8 cellular contexts compared by ENCODE assay signal in the genomic region with DNA sequence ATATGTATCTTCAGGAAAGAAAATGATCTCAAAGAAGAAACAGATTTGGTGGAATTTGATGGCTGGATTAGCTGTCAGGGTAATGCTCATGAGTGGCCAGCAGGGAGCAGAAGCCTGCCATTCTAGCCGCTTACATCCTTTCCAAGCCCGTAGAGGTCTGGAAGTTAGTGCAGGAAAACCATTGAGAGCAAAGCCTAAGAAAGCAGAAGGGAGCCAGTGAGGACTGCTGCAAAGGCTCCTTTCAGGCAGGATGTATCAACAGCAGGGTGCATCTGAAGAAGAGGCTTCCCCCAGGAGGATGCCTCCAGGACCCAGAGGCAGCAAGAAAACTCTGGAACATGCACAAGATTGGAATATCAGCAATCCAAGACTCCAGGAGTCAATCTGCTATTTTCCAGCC. TPM values are rescaled to one million over a fixed set of nuclear protein-coding genes. Genes with fewer than 3 reads are reported as not detected.
DNase-seq lines count a peak whose midpoint lies in the region; ATAC-seq and TF ChIP-seq lines count a peak whose summit lies in the region.

No MANE protein-coding gene starts in this region.

- peak; percentile 96 for TF ChIP-seq CTCF in parathyroid adenoma (IDR thresholded peaks at IDR 0.05)

- no peak overlapping the region for H3K4me2 ChIP-seq in parathyroid adenoma (ENCODE audit: low read length)

- H3K9me3 Mint-ChIP-seq in activated naive CD8-positive, alpha-beta T cell treated with anti-CD3 and anti-CD28 coated beads, Interleukin-2, amount 10 ng/mL, durations not matched to agents 7 days and 5 days: no peaks in the 10 kb centered on the region

- H2AFZ ChIP-seq in parathyroid adenoma: peak overlapping the region; percentile 38

- H3K9me3 ChIP-seq in parathyroid adenoma (ENCODE audit: control insufficient read depth, low read length): no peaks in the 10 kb centered on the region

- POLR2A ChIA-PET in activated naive CD8-positive, alpha-beta T cell treated with anti-CD3 and anti-CD28 coated beads, Interleukin-2, amount 10 ng/mL, durations not matched to agents 7 days and 5 days (lab: Charles Lee): interaction anchor here (1.0 to 2.9 kb wide), 6 partner anchors 17 to 240 kb away, joined by 3 to 28 read pairs (median 6); partner anchors contain the start of genes LBH and YPEL5

- no peak overlapping the region for H3K9ac ChIP-seq in parathyroid adenoma

- no peaks in the 10 kb centered on the region for H3K27me3 ChIP-seq in parathyroid adenoma (ENCODE audit: control insufficient read depth, insufficient read depth, low read length)

- H3K4me1 ChIP-seq in parathyroid adenoma: no peaks in the 10 kb centered on the region

- H3K27ac Mint-ChIP-seq in activated naive CD8-positive, alpha-beta T cell treated with anti-CD3 and anti-CD28 coated beads, Interleukin-2, amount 10 ng/mL, durations not matched to agents 7 days and 5 days: no peak overlapping the region

- no peaks in the 10 kb centered on the region for H3K36me3 Mint-ChIP-seq in activated naive CD8-positive, alpha-beta T cell treated with anti-CD3 and anti-CD28 coated beads, Interleukin-2, amount 10 ng/mL, durations not matched to agents 7 days and 5 days

- intact Hi-C loops in head of caudate nucleus (cut with DNase I): loop anchor here (2.0 kb wide), 1 partner anchor 494 kb away; no protein-coding TSS in a partner anchor

- H3K27me3 Mint-ChIP-seq in activated naive CD8-positive, alpha-beta T cell treated with anti-CD3 and anti-CD28 coated beads, Interleukin-2, amount 10 ng/mL, durations not matched to agents 7 days and 5 days: peaks cover 2% of the 10 kb centered on the region

- ATAC-seq in HG03460 (IDR thresholded peaks at IDR 0.05; ENCODE audit: unreplicated experiment): peak; percentile 54
- peak; percentile 31 for ATAC-seq in activated naive CD8-positive, alpha-beta T cell treated with anti-CD3 and anti-CD28 coated beads, Interleukin-2, amount 10 ng/mL, durations not matched to agents 7 days and 5 days (ENCODE audit: low read depth)
- no peak for ATAC-seq in GM21360 (IDR thresholded peaks at IDR 0.05; ENCODE audit: unreplicated experiment)

- H3K4me3 Mint-ChIP-seq in activated naive CD8-positive, alpha-beta T cell treated with anti-CD3 and anti-CD28 coated beads, Interleukin-2, amount 10 ng/mL, durations not matched to agents 7 days and 5 days: peak overlapping the region; percentile 12

- H3K36me3 ChIP-seq in parathyroid adenoma (ENCODE audit: control insufficient read depth, insufficient read depth, low read length): no peaks in the 10 kb centered on the region

- H3K27ac ChIP-seq in parathyroid adenoma: no peak overlapping the region

- peaks cover 15% of the 10 kb centered on the region for H3K4me1 Mint-ChIP-seq in activated naive CD8-positive, alpha-beta T cell treated with anti-CD3 and anti-CD28 coated beads, Interleukin-2, amount 10 ng/mL, durations not matched to agents 7 days and 5 days

- DNase-seq in DMS53 (lab: John Stamatoyannopoulos, UW) (peak; percentile 81), NOMO-1 treated with dmso at 0.1 percent for 144 hours (lab: John Stamatoyannopoulos, UW; ENCODE audit: unreplicated experiment) (peak; percentile 9), head of caudate nucleus (peak; percentile 39 to 86 (median 69))
- peak; percentile 40 for DNase-seq in activated naive CD8-positive, alpha-beta T cell treated with anti-CD3 and anti-CD28 coated beads, Interleukin-2, amount 10 ng/mL, durations not matched to agents 7 days and 5 days
- DNase-seq in activated CD4-positive, CD25-positive, alpha-beta regulatory T cell (lab: John Stamatoyannopoulos, UW): no peak

- H3K79me2 ChIP-seq in parathyroid adenoma: no peaks in the 10 kb centered on the region

- H3K4me3 ChIP-seq in parathyroid adenoma (ENCODE audit: low read depth, low read length): peak overlapping the region; percentile 9

RNA-seq across cellular contexts. Expression of gene LBH, which starts 22.9 kb away (rescaled TPM):
- total RNA-seq in activated naive CD8-positive, alpha-beta T cell treated with anti-CD3 and anti-CD28 coated beads, Interleukin-2, amount 10 ng/mL, durations not matched to agents 7 days and 5 days: 100 to 1,000 TPM; 169 to 186 TPM

Comparison
In these comparisons a context has a peak if more than half of its experiments do, and no peak if none do; other contexts are left out.
1. DNase-seq: peak in DMS53 (single experiment), NOMO-1 treated with dmso at 0.1 percent for 144 hours (single experiment), activated naive CD8-positive, alpha-beta T cell treated with anti-CD3 and anti-CD28 coated beads, Interleukin-2, amount 10 ng/mL, durations not matched to agents 7 days and 5 days (single experiment) and head of caudate nucleus (42 of 42); none in activated CD4-positive, CD25-positive, alpha-beta regulatory T cell (0 of 4).